13 cellular contexts compared by ENCODE assay signal in the genomic region with DNA sequence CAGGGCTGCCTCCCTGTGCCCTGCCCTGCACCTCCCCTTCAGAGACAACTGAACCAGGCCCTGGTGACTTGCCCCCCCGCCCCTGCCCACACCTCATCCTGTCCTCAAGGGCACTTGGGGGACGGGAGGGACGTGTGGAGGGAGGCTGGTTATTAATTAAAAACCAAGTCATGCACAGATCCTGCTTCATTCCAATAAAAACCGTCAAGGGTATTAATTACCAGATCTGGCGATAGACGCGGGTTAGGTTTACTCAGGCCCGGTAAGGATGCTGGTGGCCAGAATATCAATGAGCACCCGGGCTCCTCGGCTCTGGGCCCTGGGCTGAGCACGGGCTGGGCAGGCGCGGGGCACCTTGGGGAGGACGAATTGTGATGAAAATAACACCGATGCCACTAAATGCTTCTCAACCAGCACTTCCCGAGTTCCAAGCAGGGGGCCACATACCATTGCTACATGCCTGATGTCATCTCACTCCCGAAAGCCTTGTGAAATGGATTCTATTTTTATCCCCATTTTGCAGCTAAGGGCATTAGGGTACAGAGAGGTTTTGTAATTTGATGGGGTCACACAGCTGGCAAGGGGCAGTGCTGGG. TPM values are rescaled to one million over a fixed set of nuclear protein-coding genes. Genes with fewer than 3 reads are reported as not detected.
A peak's percentile ranks its signal among the peaks of the same experiment; 100 is the strongest.
DNase-seq lines count a peak whose midpoint lies in the region; ATAC-seq and TF ChIP-seq lines count a peak whose summit lies in the region.
"Had no signal": no experiment of that assay in that cellular context is flagged by ENCODE, and none has a peak within 500 bp of the region (broad histone marks: within the 10 kb centered on the region; RNA-seq: fewer than 3 reads in every experiment).

No MANE protein-coding gene starts in this region.

- no peaks in the 10 kb centered on the region for H3K27me3 Mint-ChIP-seq in CD4-positive, alpha-beta T cell
- H3K27me3 Mint-ChIP-seq in naive thymus-derived CD4-positive, alpha-beta T cell: no peaks in the 10 kb centered on the region

- peak; percentile 81 for DNase-seq in SIG-M5 treated with dmso at 0.1 percent for 504 hours (lab: John Stamatoyannopoulos, UW; ENCODE audit: unreplicated experiment)
- no peak for DNase-seq in SIG-M5 (lab: John Stamatoyannopoulos, UW)
- peak; percentile 36 for DNase-seq in SK-N-SH
- DNase-seq in hepatic stellate cell (ENCODE audit: low spot score): peak; percentile 63
- peak; percentile 67 for DNase-seq in skeletal muscle cell (ENCODE audit: low read depth)
- DNase-seq in CD4-positive, alpha-beta T cell: no peak
- DNase-seq in naive thymus-derived CD4-positive, alpha-beta T cell: no peak
- no peak for DNase-seq in SHP77 treated with DMSO at 0.1 percent for 48 hours (lab: John Stamatoyannopoulos, UW)
- DNase-seq: activated CD8-positive, alpha-beta T cell treated with anti-CD3 and anti-CD28 coated beads, Interleukin-2, amount 10 ng/mL, durations not matched to agents 7 days and 5 days; amniotic stem cell; stimulated activated CD4-positive, alpha-beta T cell treated with anti-CD3 and anti-CD28 coated beads, Interleukin-2, amount 100 ng/mL, for 48 hours; SW 1271 had no signal

- H3K4me3 ChIP-seq in SK-N-SH (ENCODE audit: low read depth in 2 of 2, low read length in 1 of 2): no peak overlapping the region
- no peak overlapping the region for H3K4me3 ChIP-seq in skeletal muscle cell (ENCODE audit: low read depth, low read length)
- H3K4me3 ChIP-seq in naive thymus-derived CD4-positive, alpha-beta T cell (ENCODE audit: low read length): no peak overlapping the region
- H3K4me3 ChIP-seq: esophagus muscularis mucosa had no signal

- H3K36me3 ChIP-seq in SK-N-SH (replicated peaks in 1 of 2; ENCODE audit: control insufficient read depth in 1 of 2, insufficient read depth in 2 of 2, low read length in 1 of 2): no peaks in the 10 kb centered on the region
- no peaks in the 10 kb centered on the region for H3K36me3 ChIP-seq in naive thymus-derived CD4-positive, alpha-beta T cell (ENCODE audit: control insufficient read depth in 2 of 3, insufficient read depth in 3 of 3, low read length in 3 of 3)
- H3K36me3 ChIP-seq: esophagus muscularis mucosa had no signal

- peaks cover 0 to 8% of the 10 kb centered on the region in 2 experiments; a peak in 2 of 4 replicates for H3K4me1 ChIP-seq in SK-N-SH (ENCODE audit: control insufficient read depth in 1 of 2, insufficient read depth in 2 of 2, low read depth in 1 of 2, low read length in 1 of 2)
- no peaks in the 10 kb centered on the region for H3K4me1 ChIP-seq in naive thymus-derived CD4-positive, alpha-beta T cell (ENCODE audit: control insufficient read depth in 2 of 2, insufficient read depth in 2 of 2, low read length in 2 of 2)
- H3K4me1 ChIP-seq: esophagus muscularis mucosa had no signal

- H3K36me3 Mint-ChIP-seq in CD4-positive, alpha-beta T cell (ENCODE audit: low read depth): no peaks in the 10 kb centered on the region
- no peaks in the 10 kb centered on the region for H3K36me3 Mint-ChIP-seq in naive thymus-derived CD4-positive, alpha-beta T cell

- no peaks in the 10 kb centered on the region for H3K27me3 ChIP-seq in SK-N-SH (ENCODE audit: insufficient read depth)
- no peaks in the 10 kb centered on the region for H3K27me3 ChIP-seq in CD4-positive, alpha-beta T cell (ENCODE audit: control insufficient read depth, insufficient read depth, low read length)
- H3K27me3 ChIP-seq in naive thymus-derived CD4-positive, alpha-beta T cell (ENCODE audit: control insufficient read depth in 2 of 2, insufficient read depth in 2 of 2, low read length in 2 of 2): no peaks in the 10 kb centered on the region
- H3K27me3 ChIP-seq: esophagus muscularis mucosa had no signal

- no peaks in the 10 kb centered on the region for H3F3A ChIP-seq in SK-N-SH (replicated peaks; ENCODE audit: insufficient read depth)

- no peaks in the 10 kb centered on the region for H4K20me1 ChIP-seq in SK-N-SH (ENCODE audit: insufficient read depth)

- no peak overlapping the region for H3K9ac ChIP-seq in SK-N-SH

- no peaks in the 10 kb centered on the region for H3K9me3 ChIP-seq in SK-N-SH
- H3K9me3 ChIP-seq in CD4-positive, alpha-beta T cell (ENCODE audit: control insufficient read depth, low read length): no peaks in the 10 kb centered on the region
- H3K9me3 ChIP-seq in naive thymus-derived CD4-positive, alpha-beta T cell (ENCODE audit: control insufficient read depth in 2 of 3, low read length in 3 of 3): no peaks in the 10 kb centered on the region
- H3K9me3 ChIP-seq: esophagus muscularis mucosa had no signal

- CTCF ChIA-PET in SK-N-SH (lab: Yijun Ruan, JAX): interaction anchor here (0.6 to 5.1 kb wide), 7 partner anchors 9 to 350 kb away, joined by 3 to 32 read pairs (median 6); no protein-coding TSS in a partner anchor
- CTCF ChIA-PET in CD4-positive, alpha-beta T cell (lab: Charles Lee): no interaction called here
- CTCF ChIA-PET in naive thymus-derived CD4-positive, alpha-beta T cell (lab: Charles Lee): interaction anchor here (0.6 to 1.3 kb wide), 2 partner anchors 14 to 137 kb away, joined by 4 to 8 read pairs; no protein-coding TSS in a partner anchor

- ATAC-seq in CD4-positive, alpha-beta T cell (ENCODE audit: poor library complexity): no peak
- ATAC-seq in naive thymus-derived CD4-positive, alpha-beta T cell: no peak
- ATAC-seq: activated CD8-positive, alpha-beta T cell treated with anti-CD3 and anti-CD28 coated beads, Interleukin-2, amount 10 ng/mL, durations not matched to agents 7 days and 5 days had no signal

- no peaks in the 10 kb centered on the region for H3K9me2 ChIP-seq in SK-N-SH

- TF ChIP-seq RAD21 in SK-N-SH (IDR thresholded peaks at IDR 0.05; ENCODE audit: low read length): no peak

- intact Hi-C loops in CD4-positive, alpha-beta T cell (cut with DNase I, micrococcal nuclease): no loop called here
- intact Hi-C loops in naive thymus-derived CD4-positive, alpha-beta T cell (cut with micrococcal nuclease): no loop called here

- no peaks in the 10 kb centered on the region for H3K79me2 ChIP-seq in SK-N-SH (ENCODE audit: insufficient read depth)

- no peak overlapping the region for H3K27ac ChIP-seq in SK-N-SH (ENCODE audit: low read depth in 2 of 2, low read length in 1 of 2)
- H3K27ac ChIP-seq in CD4-positive, alpha-beta T cell (ENCODE audit: low read depth, low read length): no peak overlapping the region
- H3K27ac ChIP-seq in naive thymus-derived CD4-positive, alpha-beta T cell (ENCODE audit: low read depth, low read length): no peak overlapping the region
- H3K27ac ChIP-seq: esophagus muscularis mucosa had no signal

- POLR2A ChIA-PET in SK-N-SH (lab: Yijun Ruan, JAX): interaction anchor here (0.7 kb wide), 1 partner anchor 139 kb away, joined by 3 read pairs; no protein-coding TSS in a partner anchor
- POLR2A ChIA-PET in CD4-positive, alpha-beta T cell (lab: Charles Lee): no interaction called here
- POLR2A ChIA-PET in naive thymus-derived CD4-positive, alpha-beta T cell (lab: Charles Lee): no interaction called here

- H3K4me2 ChIP-seq in SK-N-SH: no peak overlapping the region

- no peak overlapping the region for H3K27ac Mint-ChIP-seq in CD4-positive, alpha-beta T cell
- H3K27ac Mint-ChIP-seq in naive thymus-derived CD4-positive, alpha-beta T cell: no peak overlapping the region
- H3K27ac Mint-ChIP-seq: activated CD8-positive, alpha-beta T cell treated with anti-CD3 and anti-CD28 coated beads, Interleukin-2, amount 10 ng/mL, durations not matched to agents 7 days and 5 days had no signal

- TF ChIP-seq EP300 in SK-N-SH (IDR thresholded peaks at IDR 0.05; ENCODE audit: borderline replicate concordance in 1 of 2, low read depth in 1 of 2, low read length in 1 of 2): no peak

- WGBS in SK-N-SH (ENCODE audit: low lambda C conversion rate): 78% methylated on average over 17 of the region's 17 CpGs

- H3K4me1 Mint-ChIP-seq in CD4-positive, alpha-beta T cell (ENCODE audit: low read depth): no peaks in the 10 kb centered on the region
- H3K4me1 Mint-ChIP-seq in naive thymus-derived CD4-positive, alpha-beta T cell: no peaks in the 10 kb centered on the region

- H3K9me3 Mint-ChIP-seq in CD4-positive, alpha-beta T cell: no peaks in the 10 kb centered on the region
- no peaks in the 10 kb centered on the region for H3K9me3 Mint-ChIP-seq in naive thymus-derived CD4-positive, alpha-beta T cell

- 0 out of 2 replicates have a peak overlapping the region, but pooled peaks have one; percentile 5 for H2AFZ ChIP-seq in SK-N-SH (ENCODE audit: low read depth)

- no peak for TF ChIP-seq CTCF in SK-N-SH (IDR thresholded peaks at IDR 0.05)
- no peak for TF ChIP-seq CTCF in CD4-positive, alpha-beta T cell (IDR thresholded peaks at IDR 0.05)

- H3K4me3 Mint-ChIP-seq in CD4-positive, alpha-beta T cell: no peak overlapping the region
- H3K4me3 Mint-ChIP-seq in naive thymus-derived CD4-positive, alpha-beta T cell: no peak overlapping the region
- H3K4me3 Mint-ChIP-seq: activated CD8-positive, alpha-beta T cell treated with anti-CD3 and anti-CD28 coated beads, Interleukin-2, amount 10 ng/mL, durations not matched to agents 7 days and 5 days had no signal

TF ChIP-seq in SK-N-SH, 30 proteins besides CTCF, POLR2A, EP300 and RAD21 (continues in another document):
- TF ChIP-seq ELF1 (IDR thresholded peaks at IDR 0.05): no peak

RNA-seq across cellular contexts. Expression of a gene that starts 24.5 kb away (rescaled TPM):
- polyA plus RNA-seq in SK-N-SH (2012; rRNA removed): 20.2 and 26.4 TPM in 2 replicates
- polyA plus RNA-seq in SK-N-SH (2012; cell fraction: cytosol; rRNA removed): 13.9 and 18.4 TPM in 2 replicates
- 29.0 and 37.8 TPM in 2 replicates for polyA plus RNA-seq in SK-N-SH (2012; cell fraction: nucleus; rRNA removed)
- total RNA-seq in CD4-positive, alpha-beta T cell: 1 to 10 TPM in 1 of 2 experiments, under 1 TPM in 1; 0.74 to 1.2 TPM
- total RNA-seq in naive thymus-derived CD4-positive, alpha-beta T cell: 1 to 10 TPM in 2 of 5 experiments, under 1 TPM in 3; 0.82 to 5.6 (median 0.93) TPM
- under 1 TPM in 1 of 2 donors, not detected in 1; 0.07 TPM for polyA plus RNA-seq in naive thymus-derived CD4-positive, alpha-beta T cell
- total RNA-seq: activated CD8-positive, alpha-beta T cell treated with anti-CD3 and anti-CD28 coated beads, Interleukin-2, amount 10 ng/mL, durations not matched to agents 7 days and 5 days had no signal

Comparison
In these comparisons a context has a peak if more than half of its experiments do, and no peak if none do; other contexts are left out.
1. DNase-seq: peak in SIG-M5 treated with dmso at 0.1 percent for 504 hours (single experiment), SK-N-SH (single experiment), hepatic stellate cell (single experiment) and skeletal muscle cell (single experiment); none in SIG-M5 (single experiment), CD4-positive, alpha-beta T cell (0 of 10), naive thymus-derived CD4-positive, alpha-beta T cell (0 of 9) and SHP77 treated with DMSO at 0.1 percent for 48 hours (single experiment).